ENCODE assay signal across 24 cellular contexts in genomic region chr3:147941984-147942383, GRCh38.
"Had no signal": no experiment of that assay in that cellular context is flagged by ENCODE, and none has a peak within 500 bp of the region (broad histone marks: within the 10 kb centered on the region; RNA-seq: fewer than 3 reads in every experiment).

No MANE protein-coding gene starts in this region.

- H3K4me1 ChIP-seq: body of pancreas, parathyroid adenoma, thyroid gland had no signal

- H3K79me2 ChIP-seq: parathyroid adenoma had no signal

- DNase-seq: activated CD4-positive, alpha-beta memory T cell treated with anti-CD3 and anti-CD28 coated beads for 36 hours; activated CD4-positive, alpha-beta T cell treated with anti-CD3 and anti-CD28 coated beads for 36 hours; activated CD8-positive, alpha-beta memory T cell treated with anti-CD3 and anti-CD28 coated beads, Interleukin-2, amount 10 ng/mL, durations not matched to agents 7 days and 5 days; activated naive CD4-positive, alpha-beta T cell treated with Interleukin-2 at 50 U/mL for 16 hours; activated naive CD8-positive, alpha-beta T cell treated with anti-CD3 and anti-CD28 coated beads, Interleukin-2, amount 10 ng/mL, durations not matched to agents 7 days and 5 days; amygdala; body of pancreas; erythroblast; heart left ventricle; left ventricle myocardium superior; naive thymus-derived CD8-positive, alpha-beta T cell; sigmoid colon; stimulated activated CD4-positive, alpha-beta T cell treated with anti-CD3 and anti-CD28 coated beads, Interleukin-4, amount 100 ng/mL, for 4 hours; SW 1271; thyroid gland had no signal

- H3K9ac ChIP-seq: parathyroid adenoma had no signal

- H3K36me3 Mint-ChIP-seq: activated CD4-positive, alpha-beta memory T cell treated with anti-CD3 and anti-CD28 coated beads for 36 hours; activated CD8-positive, alpha-beta memory T cell treated with anti-CD3 and anti-CD28 coated beads, Interleukin-2, amount 10 ng/mL, durations not matched to agents 7 days and 5 days; activated naive CD8-positive, alpha-beta T cell treated with anti-CD3 and anti-CD28 coated beads, Interleukin-2, amount 10 ng/mL, durations not matched to agents 7 days and 5 days; memory B cell; naive thymus-derived CD8-positive, alpha-beta T cell; stimulated activated memory B cell treated with anti-CD40 and anti-IgM and Interleukin-4, amounts not matched to agents 10 μg/mL and 1 μg/mL and 100 μg/mL, for 72 hours; WTC11 had no signal

- ATAC-seq: activated CD4-positive, alpha-beta T cell treated with anti-CD3 and anti-CD28 coated beads for 36 hours; activated CD8-positive, alpha-beta memory T cell treated with anti-CD3 and anti-CD28 coated beads, Interleukin-2, amount 10 ng/mL, durations not matched to agents 7 days and 5 days; body of pancreas; heart left ventricle; left ventricle myocardium superior; naive thymus-derived CD8-positive, alpha-beta T cell; stimulated activated memory B cell treated with anti-CD40 and anti-IgM and Interleukin-4, amounts not matched to agents 10 μg/mL and 1 μg/mL and 100 μg/mL, for 72 hours; WTC11 had no signal

- H3K4me1 Mint-ChIP-seq: activated CD4-positive, alpha-beta T cell treated with anti-CD3 and anti-CD28 coated beads for 36 hours; activated CD8-positive, alpha-beta memory T cell treated with anti-CD3 and anti-CD28 coated beads, Interleukin-2, amount 10 ng/mL, durations not matched to agents 7 days and 5 days; activated naive CD8-positive, alpha-beta T cell treated with anti-CD3 and anti-CD28 coated beads, Interleukin-2, amount 10 ng/mL, durations not matched to agents 7 days and 5 days; central memory CD8-positive, alpha-beta T cell; memory B cell; naive thymus-derived CD8-positive, alpha-beta T cell; stimulated activated memory B cell treated with anti-CD40 and anti-IgM and Interleukin-4, amounts not matched to agents 10 μg/mL and 1 μg/mL and 100 μg/mL, for 72 hours had no signal

- H3K27ac ChIP-seq: body of pancreas, coronary artery, heart left ventricle, parathyroid adenoma, sigmoid colon, thyroid gland had no signal

- H3K27me3 ChIP-seq: body of pancreas, heart left ventricle, sigmoid colon, thyroid gland had no signal

- H3K36me3 ChIP-seq: heart left ventricle, sigmoid colon, thyroid gland had no signal

- H3K4me3 Mint-ChIP-seq: activated CD4-positive, alpha-beta memory T cell treated with anti-CD3 and anti-CD28 coated beads for 36 hours; activated CD4-positive, alpha-beta T cell treated with anti-CD3 and anti-CD28 coated beads for 36 hours; activated CD8-positive, alpha-beta memory T cell treated with anti-CD3 and anti-CD28 coated beads, Interleukin-2, amount 10 ng/mL, durations not matched to agents 7 days and 5 days; activated naive CD8-positive, alpha-beta T cell treated with anti-CD3 and anti-CD28 coated beads, Interleukin-2, amount 10 ng/mL, durations not matched to agents 7 days and 5 days; central memory CD8-positive, alpha-beta T cell; memory B cell; naive thymus-derived CD8-positive, alpha-beta T cell; stimulated activated memory B cell treated with anti-CD40 and anti-IgM and Interleukin-4, amounts not matched to agents 10 μg/mL and 1 μg/mL and 100 μg/mL, for 72 hours; WTC11 had no signal

- H3K27me3 Mint-ChIP-seq: activated CD4-positive, alpha-beta memory T cell treated with anti-CD3 and anti-CD28 coated beads for 36 hours; activated CD4-positive, alpha-beta T cell treated with anti-CD3 and anti-CD28 coated beads for 36 hours; activated CD8-positive, alpha-beta memory T cell treated with anti-CD3 and anti-CD28 coated beads, Interleukin-2, amount 10 ng/mL, durations not matched to agents 7 days and 5 days; activated naive CD8-positive, alpha-beta T cell treated with anti-CD3 and anti-CD28 coated beads, Interleukin-2, amount 10 ng/mL, durations not matched to agents 7 days and 5 days; central memory CD8-positive, alpha-beta T cell; memory B cell; naive thymus-derived CD8-positive, alpha-beta T cell; stimulated activated memory B cell treated with anti-CD40 and anti-IgM and Interleukin-4, amounts not matched to agents 10 μg/mL and 1 μg/mL and 100 μg/mL, for 72 hours had no signal

- H2AFZ ChIP-seq: parathyroid adenoma had no signal

- H3K27ac Mint-ChIP-seq: activated CD4-positive, alpha-beta memory T cell treated with anti-CD3 and anti-CD28 coated beads for 36 hours; activated CD4-positive, alpha-beta T cell treated with anti-CD3 and anti-CD28 coated beads for 36 hours; activated CD8-positive, alpha-beta memory T cell treated with anti-CD3 and anti-CD28 coated beads, Interleukin-2, amount 10 ng/mL, durations not matched to agents 7 days and 5 days; activated naive CD8-positive, alpha-beta T cell treated with anti-CD3 and anti-CD28 coated beads, Interleukin-2, amount 10 ng/mL, durations not matched to agents 7 days and 5 days; memory B cell; naive thymus-derived CD8-positive, alpha-beta T cell; stimulated activated memory B cell treated with anti-CD40 and anti-IgM and Interleukin-4, amounts not matched to agents 10 μg/mL and 1 μg/mL and 100 μg/mL, for 72 hours; WTC11 had no signal

- FAIRE-seq: endometrium, frontal cortex, TTC549 had no signal

- H3K9me3 Mint-ChIP-seq: WTC11 had no signal

- H3K4me3 ChIP-seq: body of pancreas, coronary artery, heart left ventricle, sigmoid colon, thyroid gland had no signal

- H3K9me3 ChIP-seq: body of pancreas, heart left ventricle, sigmoid colon, thyroid gland had no signal
